Comparison of ENCODE assay signal across 11 cellular contexts in genomic region chr5:134432677-134433359, GRCh38. TPM values are rescaled to one million over a fixed set of nuclear protein-coding genes. Genes with fewer than 3 reads are reported as not detected.
DNase-seq lines count a peak whose midpoint lies in the region; ATAC-seq and TF ChIP-seq lines count a peak whose summit lies in the region.
"Had no signal": no experiment of that assay in that cellular context is flagged by ENCODE, and none has a peak within 500 bp of the region (broad histone marks: within the 10 kb centered on the region; RNA-seq: fewer than 3 reads in every experiment).

No MANE protein-coding gene starts in this region.

- no peak for TF ChIP-seq CTCF in WTC11 (IDR thresholded peaks at IDR 0.05)
- no peak for TF ChIP-seq CTCF in GM10266 (IDR thresholded peaks at IDR 0.05; ENCODE audit: control insufficient read depth, insufficient read depth, low read depth, missing control alignments)

- H3K27ac Mint-ChIP-seq in WTC11: peak overlapping the region; percentile 21

- peaks cover 31% of the 10 kb centered on the region for H3K36me3 Mint-ChIP-seq in WTC11

- H3K27me3 Mint-ChIP-seq in WTC11 (ENCODE audit: low read depth): no peaks in the 10 kb centered on the region

- POLR2A ChIA-PET in WTC11 (lab: Charles Lee): no interaction called here

- no peaks in the 10 kb centered on the region for H3K9me3 Mint-ChIP-seq in WTC11

- no peak overlapping the region for H3K4me3 Mint-ChIP-seq in WTC11

- H3K4me1 Mint-ChIP-seq in WTC11: peaks cover 44% of the 10 kb centered on the region

- peak; percentile 59 for DNase-seq in A172 (ENCODE audit: low spot score)
- peak; percentile 70 for DNase-seq in ELR (ENCODE audit: low read depth)
- no peak for DNase-seq in WTC11 (ENCODE audit: low spot score)
- DNase-seq in fibroblast of peridontal ligament (ENCODE audit: extremely low read depth): peak; percentile 22
- no peak for DNase-seq in GM10266 (ENCODE audit: extremely low spot score)
- no peak for DNase-seq in GOT3 (lab: John Stamatoyannopoulos, UW)
- DNase-seq: activated CD8-positive, alpha-beta memory T cell treated with anti-CD3 and anti-CD28 coated beads, Interleukin-2, amount 50 U/mL, for 4 hours; KBM-7; stomach had no signal

- CTCF ChIA-PET in WTC11 (lab: Charles Lee): interaction anchor here (0.7 kb wide), 2 partner anchors 8 to 33 kb away, joined by 3 to 4 read pairs; no protein-coding TSS in a partner anchor

- ATAC-seq in WTC11: 0 out of 2 replicates have a peak, but pooled peaks have one; percentile 16
- no peak for ATAC-seq in HG03469 (IDR thresholded peaks at IDR 0.05; ENCODE audit: unreplicated experiment)
- no peak for ATAC-seq in GM18498 (IDR thresholded peaks at IDR 0.05; ENCODE audit: unreplicated experiment)

TF ChIP-seq in WTC11, 78 proteins besides CTCF, POLR2A, EP300 and RAD21:
- TF ChIP-seq ATF1 (CRISPR knock-in tag; IDR thresholded peaks at IDR 0.05): no peak
- no peak for TF ChIP-seq ZNF138 (CRISPR knock-in tag; conservative IDR thresholded peaks at IDR 0.05)
- TF ChIP-seq, protein P1, sequence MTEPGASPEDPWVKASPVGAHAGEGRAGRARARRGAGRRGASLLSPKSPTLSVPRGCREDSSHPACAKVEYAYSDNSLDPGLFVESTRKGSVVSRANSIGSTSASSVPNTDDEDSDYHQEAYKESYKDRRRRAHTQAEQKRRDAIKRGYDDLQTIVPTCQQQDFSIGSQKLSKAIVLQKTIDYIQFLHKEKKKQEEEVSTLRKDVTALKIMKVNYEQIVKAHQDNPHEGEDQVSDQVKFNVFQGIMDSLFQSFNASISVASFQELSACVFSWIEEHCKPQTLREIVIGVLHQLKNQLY (CRISPR knock-in tag; IDR thresholded peaks at IDR 0.05): no peak
- TF ChIP-seq HMGA2 (CRISPR knock-in tag; IDR thresholded peaks at IDR 0.05): no peak
- TF ChIP-seq ESRRA (CRISPR knock-in tag; IDR thresholded peaks at IDR 0.05; ENCODE audit: borderline replicate concordance): no peak
- TF ChIP-seq NFYB (CRISPR knock-in tag; conservative IDR thresholded peaks at IDR 0.05; ENCODE audit: low read depth): no peak
- no peak for TF ChIP-seq STAT6 (CRISPR knock-in tag; conservative IDR thresholded peaks at IDR 0.05; ENCODE audit: low read depth)
- TF ChIP-seq ZNF317 (CRISPR knock-in tag; IDR thresholded peaks at IDR 0.05; ENCODE audit: borderline replicate concordance, low read depth): no peak
- TF ChIP-seq TCF7 (CRISPR knock-in tag; IDR thresholded peaks at IDR 0.05; ENCODE audit: low read depth): no peak

RNA-seq across cellular contexts. Expression of gene CDKN2AIPNL, which starts 21.1 kb away (rescaled TPM):
- 68.4 and 70.6 TPM in 2 replicates for total RNA-seq in A172 (2014; rRNA removed; shearing (Covaris generic))
- 54.3 to 60.7 TPM (median 59.8 TPM) in 3 replicates for total RNA-seq in WTC11 (2021)

Comparison
In these comparisons a context has a peak if more than half of its experiments do, and no peak if none do; other contexts are left out.
1. DNase-seq: peak in A172 (single experiment), ELR (single experiment) and fibroblast of peridontal ligament (single experiment); none in WTC11 (single experiment), GM10266 (single experiment) and GOT3 (single experiment).